ENCODE assay signal across 13 cellular contexts in the genomic region with DNA sequence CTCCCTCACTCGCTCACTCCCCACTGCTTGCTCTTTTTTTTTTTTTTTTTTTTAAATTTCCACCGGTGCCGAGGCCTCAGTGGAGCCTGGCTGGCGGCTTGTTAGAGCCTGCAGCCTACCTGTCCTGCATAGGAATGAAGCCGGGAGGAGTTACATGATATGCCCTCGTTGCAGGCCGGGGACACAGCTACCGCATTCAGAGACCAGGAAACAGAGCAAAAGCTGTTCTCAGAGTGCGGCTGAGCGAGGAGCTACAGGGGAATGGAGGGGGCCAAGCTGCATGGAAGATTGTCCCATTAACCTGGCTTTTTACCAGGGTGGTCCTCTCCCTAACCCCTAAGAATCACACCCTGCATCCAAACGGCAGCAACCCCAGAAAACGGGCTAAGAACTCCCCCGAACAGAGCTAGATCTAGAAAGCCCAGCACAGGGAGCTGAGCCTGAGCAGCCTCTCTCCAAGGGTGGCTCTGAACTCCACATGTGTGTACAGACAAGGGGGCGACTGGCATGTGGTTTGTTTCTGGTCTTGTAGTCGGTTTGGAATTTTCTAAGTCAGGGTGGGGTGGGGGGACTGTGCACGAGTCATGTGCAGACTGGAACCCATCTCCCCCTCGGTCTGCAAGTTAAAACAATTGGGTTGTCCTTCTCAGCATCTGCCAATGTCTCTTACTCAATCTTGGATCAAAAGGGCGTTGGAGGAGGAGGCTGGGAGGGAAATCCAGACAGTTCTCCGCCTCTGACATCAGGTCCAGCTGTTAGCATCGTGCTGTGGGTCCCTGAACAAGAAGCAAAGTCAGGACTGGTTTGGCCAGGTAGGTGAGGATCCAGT.
A peak's percentile ranks its signal among the peaks of the same experiment; 100 is the strongest.
DNase-seq lines count a peak whose midpoint lies in the region; ATAC-seq, FAIRE-seq and TF ChIP-seq lines count a peak whose summit lies in the region.
"Had no signal": no experiment of that assay in that cellular context is flagged by ENCODE, and none has a peak within 500 bp of the region (broad histone marks: within the 10 kb centered on the region; RNA-seq: fewer than 3 reads in every experiment).

No MANE protein-coding gene starts in this region.

- no TSS peak for BruUV-seq in OCI-LY7 (replicated peaks; lab: Mats Ljungman, UMichigan)

- POLR2A ChIA-PET in OCI-LY7 (lab: Charles Lee), result interaction anchor here (0.7 kb wide), 1 partner anchor 1371 kb away, joined by 5 read pairs; no protein-coding TSS in a partner anchor

- H3K27me3 ChIP-seq in keratinocyte (ENCODE audit: control insufficient read depth, extremely low read depth, insufficient read depth, low read length) (no peaks in the 10 kb centered on the region), small intestine (ENCODE audit: control insufficient read depth in 2 of 2, insufficient read depth in 2 of 2, low read length in 2 of 2) (no peaks in the 10 kb centered on the region)

- peak overlapping the region; percentile 49 for H3K27ac ChIP-seq in keratinocyte (ENCODE audit: control insufficient read depth, insufficient read depth, low read length)
- H3K27ac ChIP-seq in small intestine (ENCODE audit: low read depth in 1 of 2, low read length in 1 of 2), result peak overlapping the region; percentile 8 to 17
- no peak overlapping the region for H3K27ac ChIP-seq in OCI-LY7 (ENCODE audit: low read depth, low read length, poor library complexity, severe bottlenecking)

- intact Hi-C loops in OCI-LY7 (cut with micrococcal nuclease; ENCODE audit: unreplicated experiment), result no loop called here

- H3K4me2 ChIP-seq in keratinocyte (ENCODE audit: control insufficient read depth, extremely low read depth, insufficient read depth, low read depth, low read length) (peak overlapping the region; percentile 70), OCI-LY7 (ENCODE audit: low read length) (no peak overlapping the region)

- CTCF ChIA-PET in OCI-LY7 (lab: Charles Lee; ENCODE audit: unreplicated experiment), result no interaction called here

- no peaks in the 10 kb centered on the region for H3K9me1 ChIP-seq in keratinocyte (ENCODE audit: control insufficient read depth, extremely low read depth, insufficient read depth, low read length)

- H3K9ac ChIP-seq in keratinocyte (ENCODE audit: control insufficient read depth, extremely low read depth, insufficient read depth, low read length), result peak overlapping the region; percentile 57

- H3K4me1 ChIP-seq in keratinocyte (ENCODE audit: control insufficient read depth, extremely low read depth, insufficient read depth, low read length), result peaks cover 28% of the 10 kb centered on the region
- H3K4me1 ChIP-seq in small intestine (ENCODE audit: control insufficient read depth in 2 of 2, insufficient read depth in 1 of 2, low read depth in 1 of 2, low read length in 1 of 2), result no peaks in the 10 kb centered on the region
- H3K4me1 ChIP-seq in OCI-LY7 (ENCODE audit: insufficient read depth, low read length, poor library complexity, severe bottlenecking), result no peaks in the 10 kb centered on the region

- ATAC-seq in HG02588 (IDR thresholded peaks at IDR 0.05; ENCODE audit: unreplicated experiment) (no peak), GM18519 (IDR thresholded peaks at IDR 0.05; ENCODE audit: low FRiP score, unreplicated experiment) (no peak)
- ATAC-seq: stimulated activated naive CD8-positive, alpha-beta T cell treated with anti-CD3 and anti-CD28 coated beads, Interleukin-15, Interleukin-2, amounts not matched to agents 100 U/mL and 50 U/mL, for 24 hours had no signal

- TF ChIP-seq CTCF in cardiac fibroblast (IDR thresholded peaks at IDR 0.05; ENCODE audit: low read depth, low read length), result no peak
- no peak for TF ChIP-seq CTCF in keratinocyte (optimal IDR thresholded peaks at IDR 0.05 in 1 of 3, IDR thresholded peaks at IDR 0.05 in 1 of 3, conservative IDR thresholded peaks at IDR 0.05 in 1 of 3; ENCODE audit: extremely low read depth in 1 of 3, insufficient read depth in 2 of 3, low read length in 3 of 3)
- TF ChIP-seq CTCF in OCI-LY7 (conservative IDR thresholded peaks at IDR 0.05; ENCODE audit: low read length), result no peak

- dilution Hi-C loops in keratinocyte (cut with MboI; ENCODE audit: extremely low pct_ligation_motif_present, low sequenced_read_pairs), result no loop called here

- H2AFZ ChIP-seq in keratinocyte (ENCODE audit: control insufficient read depth, low read length), result no peak overlapping the region
- H2AFZ ChIP-seq in OCI-LY7 (ENCODE audit: low read length), result no peak overlapping the region

- H3K36me3 ChIP-seq in keratinocyte (ENCODE audit: control insufficient read depth in 2 of 2, extremely low read depth in 1 of 2, insufficient read depth in 2 of 2, low read length in 2 of 2) (no peaks in the 10 kb centered on the region), small intestine (ENCODE audit: control insufficient read depth in 2 of 2, insufficient read depth in 2 of 2, low read length in 2 of 2) (no peaks in the 10 kb centered on the region), OCI-LY7 (ENCODE audit: insufficient read depth, low read length) (no peaks in the 10 kb centered on the region)

- H3K4me3 ChIP-seq in cardiac fibroblast (replicated peaks in 1 of 2; ENCODE audit: low read depth in 2 of 2, low read length in 2 of 2) (no peak overlapping the region), keratinocyte (ENCODE audit: control insufficient read depth in 2 of 3, extremely low read depth in 1 of 3, insufficient read depth in 2 of 3, low read depth in 1 of 3, low read length in 3 of 3) (peak overlapping the region in 1 of 3 experiments; percentile 36), small intestine (ENCODE audit: low read depth in 1 of 2, low read length in 2 of 2) (no peak overlapping the region), OCI-LY7 (ENCODE audit: low read depth, low read length, poor library complexity, severe bottlenecking) (no peak overlapping the region)
- H3K4me3 ChIP-seq: skin epidermis had no signal

- no peaks in the 10 kb centered on the region for H3K9me2 ChIP-seq in OCI-LY7 (ENCODE audit: insufficient read depth, low read length)

- peaks cover 92% of the 10 kb centered on the region for H3K79me2 ChIP-seq in keratinocyte (ENCODE audit: control insufficient read depth, insufficient read depth, low read length)
- no peaks in the 10 kb centered on the region for H3K79me2 ChIP-seq in OCI-LY7 (ENCODE audit: insufficient read depth, low read depth, low read length)

- H3K9me3 ChIP-seq in keratinocyte (ENCODE audit: control insufficient read depth, low read depth, low read length), result no peaks in the 10 kb centered on the region
- no peaks in the 10 kb centered on the region for H3K9me3 ChIP-seq in small intestine (ENCODE audit: control insufficient read depth, low read depth)
- peaks cover 8% of the 10 kb centered on the region; the same call in 1 of the 2 replicates for H3K9me3 ChIP-seq in OCI-LY7 (ENCODE audit: low read length)

- FAIRE-seq in keratinocyte (lab: Jason Lieb, UNC), result peak; percentile 29
- no peak for FAIRE-seq in small intestine (lab: Jason Lieb, UNC)

- H4K20me1 ChIP-seq in keratinocyte (ENCODE audit: control insufficient read depth, extremely low read depth, insufficient read depth, low read length) (peaks cover 10% of the 10 kb centered on the region), OCI-LY7 (ENCODE audit: insufficient read depth, low read length) (no peaks in the 10 kb centered on the region)

- WGBS in small intestine, 3 donors, result 39 to 44% (median 40%) methylated on average over 20 of the region's 20 CpGs

- DNase-seq in M059J (ENCODE audit: low read depth) (peak; percentile 17), cardiac fibroblast (ENCODE audit: low read depth in 2 of 2) (peak; percentile 57 to 63), keratinocyte (ENCODE audit: low read depth, low spot score) (no peak), small intestine (peak; percentile 38), globus pallidus (ENCODE audit: low spot score) (no peak), OCI-LY7 (ENCODE audit: low spot score) (no peak)
- DNase-seq: cerebellar nuclear complex; DND-41; NCI-H226; stimulated activated naive CD8-positive, alpha-beta T cell treated with anti-CD3 and anti-CD28 coated beads, Interleukin-15, Interleukin-2, amounts not matched to agents 100 U/mL and 50 U/mL, for 24 hours had no signal

Comparison
In these comparisons a context has a peak if more than half of its experiments do, and no peak if none do; other contexts are left out.
1. DNase-seq: peak in M059J (single experiment), cardiac fibroblast (2 of 2) and small intestine (single experiment); none in keratinocyte (single experiment), globus pallidus (single experiment) and OCI-LY7 (single experiment).